ENCODE assay signal across 3 cellular contexts in genomic region chr1:160705824-160706223, GRCh38. TPM values are rescaled to one million over a fixed set of nuclear protein-coding genes. Genes with fewer than 3 reads are reported as not detected.
"Had no signal": no experiment of that assay in that cellular context is flagged by ENCODE, and none has a peak within 500 bp of the region (broad histone marks: within the 10 kb centered on the region; RNA-seq: fewer than 3 reads in every experiment).

No MANE protein-coding gene starts in this region.

RNA-seq across cellular contexts. Expression of gene CD48, which starts 5.8 kb away (rescaled TPM):
- total RNA-seq: fibroblast of villous mesenchyme had no signal

RNA-seq across cellular contexts. Expression of gene SLAMF7, which starts 33.2 kb away (rescaled TPM):
- total RNA-seq: endodermal cell, fibroblast of villous mesenchyme had no signal

RNA-seq across cellular contexts. Expression of gene SLAMF1, which starts 59.0 kb away (rescaled TPM):
- total RNA-seq: endodermal cell, fibroblast of villous mesenchyme, skeletal muscle tissue had no signal
